ENCODE assay signal across 1 cellular context in genomic region chr10:102117391-102118159, GRCh38.
A peak's percentile ranks its signal among the peaks of the same experiment; 100 is the strongest.
TF ChIP-seq lines count a peak whose summit lies in the region.

No MANE protein-coding gene starts in this region.

TF ChIP-seq in HEK293, 187 proteins besides CTCF, POLR2A, EP300 and RAD21 (continued from another document and continues in another):
- TF ChIP-seq ZNF148 (tag by site-specific recombination; IDR thresholded peaks at IDR 0.05; ENCODE audit: borderline replicate concordance) (no peak), HOXD13 (CRISPR knock-in tag; IDR thresholded peaks at IDR 0.05; ENCODE audit: borderline replicate concordance) (no peak), ZNF426 (tag by site-specific recombination; IDR thresholded peaks at IDR 0.05) (no peak), MZF1 (tag by site-specific recombination; IDR thresholded peaks at IDR 0.05; ENCODE audit: borderline replicate concordance) (0 out of 2 replicates have a peak, but pooled peaks have one; percentile 17), ZBTB44 (tag by site-specific recombination; IDR thresholded peaks at IDR 0.05) (0 out of 2 replicates have a peak, but pooled peaks have one; percentile 9), ZNF830 (tag by site-specific recombination; IDR thresholded peaks at IDR 0.05; ENCODE audit: low read depth) (no peak), ZSCAN5A (tag by site-specific recombination; IDR thresholded peaks at IDR 0.05) (no peak), ZNF26 (tag by site-specific recombination; IDR thresholded peaks at IDR 0.05) (no peak), BCL11A (tag by site-specific recombination; IDR thresholded peaks at IDR 0.05; ENCODE audit: low read depth) (peak; percentile 89), TCF7L2 (IDR thresholded peaks at IDR 0.05; ENCODE audit: borderline replicate concordance, low read depth, low read length) (no peak), ZNF585B (tag by site-specific recombination; IDR thresholded peaks at IDR 0.05) (no peak), ZNF366 (tag by site-specific recombination; conservative IDR thresholded peaks at IDR 0.05) (peak; percentile 87), ZNF132 (tag by site-specific recombination; IDR thresholded peaks at IDR 0.05; ENCODE audit: borderline replicate concordance) (no peak), WT1 (tag by site-specific recombination; IDR thresholded peaks at IDR 0.05) (peak; percentile 94), ZNF792 (tag by site-specific recombination; IDR thresholded peaks at IDR 0.05) (no peak), ZNF791 (tag by site-specific recombination; IDR thresholded peaks at IDR 0.05) (no peak), ZNF76 (tag by site-specific recombination; IDR thresholded peaks at IDR 0.05; ENCODE audit: borderline replicate concordance, low read depth) (peak; percentile 77), ZNF645 (tag by site-specific recombination; IDR thresholded peaks at IDR 0.05) (no peak), ZNF580 (tag by site-specific recombination; IDR thresholded peaks at IDR 0.05) (no peak), ZNF324 (tag by site-specific recombination; IDR thresholded peaks at IDR 0.05) (peak; percentile 92), ZBTB49 (tag by site-specific recombination; IDR thresholded peaks at IDR 0.05; ENCODE audit: low read depth) (no peak), ZNF654 (tag by site-specific recombination; IDR thresholded peaks at IDR 0.05; ENCODE audit: low read depth) (no peak), ZNF558 (tag by site-specific recombination; IDR thresholded peaks at IDR 0.05) (no peak), ZNF24 (tag by site-specific recombination; IDR thresholded peaks at IDR 0.05) (peak; percentile 84), ZBTB26 (tag by site-specific recombination; optimal IDR thresholded peaks at IDR 0.05) (peak; percentile 40), ZNF704 (tag by site-specific recombination; IDR thresholded peaks at IDR 0.05) (no peak), MEIS1 (CRISPR knock-in tag; IDR thresholded peaks at IDR 0.05; ENCODE audit: borderline replicate concordance) (no peak), ZNF19 (tag by site-specific recombination; IDR thresholded peaks at IDR 0.05; ENCODE audit: low read depth) (no peak), ZSCAN23 (tag by site-specific recombination; IDR thresholded peaks at IDR 0.05) (0 out of 2 replicates have a peak, but pooled peaks have one; percentile 35), ZNF112 (tag by site-specific recombination; IDR thresholded peaks at IDR 0.05) (no peak), ZNF280D (tag by site-specific recombination; IDR thresholded peaks at IDR 0.05) (no peak), ZSCAN4 (tag by site-specific recombination; IDR thresholded peaks at IDR 0.05) (peak; percentile 59; the same call in 1 of the 2 replicates), ZNF16 (tag by site-specific recombination; IDR thresholded peaks at IDR 0.05; ENCODE audit: low read depth) (no peak), ZNF138 (tag by site-specific recombination; IDR thresholded peaks at IDR 0.05; ENCODE audit: borderline replicate concordance) (no peak), ZNF2 (tag by site-specific recombination; IDR thresholded peaks at IDR 0.05) (peak; percentile 91; the same call in 1 of the 2 replicates), FEZF1 (tag by site-specific recombination; IDR thresholded peaks at IDR 0.05) (peak; percentile 74), ZBTB7A (tag by site-specific recombination; IDR thresholded peaks at IDR 0.05; ENCODE audit: low read depth) (0 out of 2 replicates have a peak, but pooled peaks have one; percentile 58), ZNF560 (tag by site-specific recombination; IDR thresholded peaks at IDR 0.05; ENCODE audit: borderline replicate concordance) (no peak), OSR2 (tag by site-specific recombination; IDR thresholded peaks at IDR 0.05) (peak; percentile 76), ZSCAN18 (tag by site-specific recombination; IDR thresholded peaks at IDR 0.05) (peak; percentile 78; the same call in 1 of the 2 replicates)
